ENCODE assay signal across 15 cellular contexts in the genomic region with DNA sequence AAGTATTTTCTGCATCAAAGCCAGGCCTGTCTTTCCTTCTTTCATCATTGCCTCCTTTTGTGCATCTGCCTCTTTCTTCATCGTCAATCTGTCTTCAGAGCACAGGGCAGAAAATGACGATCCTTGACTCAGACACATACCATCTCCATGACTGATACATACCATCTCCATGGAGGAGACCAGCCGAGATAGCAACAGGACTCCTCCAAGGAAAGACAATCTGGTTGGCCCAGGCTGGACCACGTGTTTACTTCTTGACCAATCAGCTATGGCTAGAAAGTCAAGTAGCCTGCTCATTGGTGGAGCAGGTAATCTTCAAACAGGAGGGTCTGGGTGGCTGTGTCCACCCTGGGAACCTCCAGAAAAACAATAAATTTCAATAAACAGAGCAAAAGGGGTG.
DNase-seq lines count a peak whose midpoint lies in the region; ATAC-seq, FAIRE-seq and TF ChIP-seq lines count a peak whose summit lies in the region.
"Had no signal": no experiment of that assay in that cellular context is flagged by ENCODE, and none has a peak within 500 bp of the region (broad histone marks: within the 10 kb centered on the region; RNA-seq: fewer than 3 reads in every experiment).

No MANE protein-coding gene starts in this region.

- no peak for FAIRE-seq in urothelium cell line (lab: Jason Lieb, UNC)
- FAIRE-seq: D721Med had no signal

- no peak overlapping the region for H3K4me3 ChIP-seq in fibroblast of pulmonary artery (replicated peaks; ENCODE audit: low read depth, low read length)
- H3K4me3 ChIP-seq: ascending aorta, neural progenitor cell had no signal

- no peak for TF ChIP-seq CTCF in fibroblast of pulmonary artery (IDR thresholded peaks at IDR 0.05; ENCODE audit: low read length, missing control alignments)

- intact Hi-C loops in left colon (cut with DNase I, micrococcal nuclease): no loop called here

- ATAC-seq in HG03378 (IDR thresholded peaks at IDR 0.05; ENCODE audit: unreplicated experiment): no peak
- no peak for ATAC-seq in left colon
- ATAC-seq: activated CD4-positive, alpha-beta T cell treated with anti-CD3 and anti-CD28 coated beads for 36 hours had no signal

- in situ Hi-C loops in SK-MEL-5 (cut with HindIII; ENCODE audit: low pct_unique_long_range_greater_than_20kb, low sequenced_read_pairs): no loop called here

- DNase-seq in HCEC 1CT (peak; percentile 74), SK-MEL-5 (ENCODE audit: low read depth, low spot score) (peak; percentile 27), fibroblast of pulmonary artery (ENCODE audit: low read depth) (peak; percentile 31), urothelium cell line (ENCODE audit: low spot score) (peak; percentile 49), left colon (no peak), NCI-H1694 treated with DMSO at 0.1 percent for 48 hours (lab: John Stamatoyannopoulos, UW) (no peak)
- DNase-seq: activated CD4-positive, alpha-beta T cell treated with anti-CD3 and anti-CD28 coated beads for 36 hours; activated T-cell treated with anti-CD3 and anti-CD28 coated beads, Interleukin-2, amount 50 U/mL, for 48 hours; effector memory CD4-positive, alpha-beta T cell; head of caudate nucleus; substantia nigra had no signal

Comparison
In these comparisons a context has a peak if more than half of its experiments do, and no peak if none do; other contexts are left out.
1. DNase-seq: peak in HCEC 1CT (single experiment), SK-MEL-5 (single experiment), fibroblast of pulmonary artery (single experiment) and urothelium cell line (single experiment); none in left colon (0 of 2) and NCI-H1694 treated with DMSO at 0.1 percent for 48 hours (single experiment).